In genomic region chr20:62064788-62065668, GRCh38 we compare ENCODE assay signal across 8 cellular contexts. TPM values are rescaled to one million over a fixed set of nuclear protein-coding genes. Genes with fewer than 3 reads are reported as not detected.
DNase-seq lines count a peak whose midpoint lies in the region; ATAC-seq, FAIRE-seq and TF ChIP-seq lines count a peak whose summit lies in the region.

No MANE protein-coding gene starts in this region.

- DNase-seq in activated CD4-positive, CD25-positive, alpha-beta regulatory T cell treated with anti-CD3 and anti-CD28 coated beads, Interleukin-2, amount 50 U/mL, for 72 hours = no peak
- DNase-seq in H54 (ENCODE audit: insufficient read length, low spot score) (peak; percentile 36), MG63 (no peak), islet precursor cell (no peak), middle frontal gyrus (ENCODE audit: extremely low spot score, low spot score) (no peak)

- peaks cover 15% of the 10 kb centered on the region for H3K27me3 Mint-ChIP-seq in dendritic cell treated with granulocyte-macrophage colony-stimulating factor and Interleukin-4, amounts not matched to agents 40 ng/mL and 50 ng/mL, for 4 days

- peak overlapping the region; percentile 77 for H3K4me3 Mint-ChIP-seq in dendritic cell treated with granulocyte-macrophage colony-stimulating factor and Interleukin-4, amounts not matched to agents 40 ng/mL and 50 ng/mL, for 4 days

- H3K4me1 ChIP-seq in mucosa of rectum (ENCODE audit: control insufficient read depth in 2 of 2, insufficient read depth in 2 of 2, low read length in 2 of 2) = peaks cover 44 to 49% of the 10 kb centered on the region in 2 donors

- no peaks in the 10 kb centered on the region for H3K9me3 Mint-ChIP-seq in dendritic cell treated with granulocyte-macrophage colony-stimulating factor and Interleukin-4, amounts not matched to agents 40 ng/mL and 50 ng/mL, for 4 days

- H3K27me3 ChIP-seq in MG63 (no peaks in the 10 kb centered on the region), mucosa of rectum (ENCODE audit: control insufficient read depth in 2 of 2, insufficient read depth in 2 of 2, low read length in 2 of 2) (no peaks in the 10 kb centered on the region)

- H3K4me3 ChIP-seq in MG63 = peak overlapping the region; percentile 51
- peak overlapping the region; percentile 63 to 68 for H3K4me3 ChIP-seq in mucosa of rectum (ENCODE audit: low read length in 2 of 2)

- no peak for TF ChIP-seq POLR2A in H54 (IDR thresholded peaks at IDR 0.05; ENCODE audit: low read depth, low read length)

- H3K9me3 ChIP-seq in MG63 (no peaks in the 10 kb centered on the region), mucosa of rectum (ENCODE audit: control insufficient read depth in 2 of 2, low read length in 2 of 2) (no peaks in the 10 kb centered on the region)

- H3K4me1 Mint-ChIP-seq in dendritic cell treated with granulocyte-macrophage colony-stimulating factor and Interleukin-4, amounts not matched to agents 40 ng/mL and 50 ng/mL, for 4 days (ENCODE audit: low read depth) = peaks cover 59% of the 10 kb centered on the region

- peaks cover 28% of the 10 kb centered on the region for H3K36me3 Mint-ChIP-seq in dendritic cell treated with granulocyte-macrophage colony-stimulating factor and Interleukin-4, amounts not matched to agents 40 ng/mL and 50 ng/mL, for 4 days (ENCODE audit: low read depth)

- peak; percentile 8 to 12 for ATAC-seq in activated CD4-positive, CD25-positive, alpha-beta regulatory T cell treated with anti-CD3 and anti-CD28 coated beads, Interleukin-2, amount 50 U/mL, for 24 hours

- H3K27ac ChIP-seq in mucosa of rectum (ENCODE audit: low read depth in 2 of 2, low read length in 2 of 2) = peak overlapping the region; percentile 74 to 76

- peak overlapping the region; percentile 74 for H3K27ac Mint-ChIP-seq in dendritic cell treated with granulocyte-macrophage colony-stimulating factor and Interleukin-4, amounts not matched to agents 40 ng/mL and 50 ng/mL, for 4 days

- FAIRE-seq in H54 (lab: Jason Lieb, UNC) = no peak

- H3K36me3 ChIP-seq in MG63 (peaks cover 22% of the 10 kb centered on the region), mucosa of rectum (ENCODE audit: control insufficient read depth in 2 of 2, insufficient read depth in 2 of 2, low read length in 2 of 2) (no peaks in the 10 kb centered on the region)

- peak overlapping the region in 1 of 2 donors; percentile 67 for H3K9ac ChIP-seq in mucosa of rectum (ENCODE audit: low read depth in 1 of 2, low read length in 2 of 2)

- intact Hi-C loops in dendritic cell treated with granulocyte-macrophage colony-stimulating factor and Interleukin-4, amounts not matched to agents 40 ng/mL and 50 ng/mL, for 4 days (cut with micrococcal nuclease) = loop anchor here (5.0 to 10.0 kb wide), 2 partner anchors 50 to 72 kb away; no protein-coding TSS in a partner anchor

RNA-seq across cellular contexts. Expression of gene TAF4, which starts 0.7 kb away (rescaled TPM):
- 3.6 and 5.7 TPM in 2 replicates for total RNA-seq in MG63 (2014; rRNA removed; shearing (Covaris generic); ENCODE audit: low replicate concordance)

RNA-seq across cellular contexts. Expression of gene LSM14B, which starts 57.2 kb away (rescaled TPM):
- 59.2 and 81.7 TPM in 2 replicates for total RNA-seq in MG63 (2014; rRNA removed; shearing (Covaris generic); ENCODE audit: low replicate concordance)
